Comparison of ENCODE assay signal across 8 cellular contexts in the genomic region with DNA sequence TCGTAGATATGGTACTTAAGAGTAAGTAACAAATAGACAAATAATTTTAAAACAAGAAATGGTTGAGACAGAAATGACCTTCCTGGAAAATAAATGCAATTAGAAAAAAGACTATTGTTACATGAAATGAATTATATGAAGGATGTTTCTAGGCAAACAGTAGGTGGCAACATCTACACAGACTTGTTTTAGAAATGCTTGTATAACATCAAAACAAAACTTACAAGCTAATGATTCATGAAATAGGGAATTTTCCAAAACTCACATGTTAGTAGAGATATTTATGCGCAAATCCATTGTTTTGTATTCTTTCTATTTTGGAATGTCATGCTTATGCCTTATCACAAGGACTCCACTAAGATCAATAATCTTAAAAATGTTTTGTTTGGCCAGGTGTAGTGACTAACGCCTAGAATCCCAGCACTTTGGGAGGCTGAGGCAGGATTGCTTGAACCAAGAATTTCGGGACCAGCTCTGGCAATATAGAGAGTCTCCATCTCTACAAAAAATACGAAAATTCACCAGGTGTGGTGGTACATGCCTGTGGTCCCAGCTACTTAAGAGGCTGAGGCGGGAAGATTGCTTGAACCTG. TPM values are rescaled to one million over a fixed set of nuclear protein-coding genes. Genes with fewer than 3 reads are reported as not detected.
DNase-seq lines count a peak whose midpoint lies in the region; ATAC-seq and TF ChIP-seq lines count a peak whose summit lies in the region.

No MANE protein-coding gene starts in this region.

- no peak overlapping the region for H3K27ac ChIP-seq in RWPE2 (ENCODE audit: poor library complexity, severe bottlenecking)
- no peak overlapping the region for H3K27ac ChIP-seq in left ventricle myocardium inferior (replicated peaks)

- H3K4me1 ChIP-seq in RWPE2 (ENCODE audit: insufficient read depth, poor library complexity, severe bottlenecking) (peaks cover 11% of the 10 kb centered on the region), left ventricle myocardium inferior (peaks cover 6% of the 10 kb centered on the region)

- intact Hi-C loops in left ventricle myocardium inferior (cut with micrococcal nuclease): loop anchor here (5.0 kb wide), 1 partner anchor 410 kb away; no protein-coding TSS in a partner anchor

- POLR2A ChIA-PET in BJ (lab: Charles Lee): no interaction called here

- DNase-seq in BJ (ENCODE audit: low read depth) (no peak), RWPE2 (ENCODE audit: low spot score) (no peak), left ventricle myocardium inferior (no peak), UCSD-AML1 (lab: John Stamatoyannopoulos, UW; ENCODE audit: unreplicated experiment) (no peak), retina (no peak)

- ATAC-seq in GM18520 (IDR thresholded peaks at IDR 0.05; ENCODE audit: unreplicated experiment) (peak; percentile 36), HG03060 (IDR thresholded peaks at IDR 0.05; ENCODE audit: low read depth, unreplicated experiment) (peak; percentile 33), RWPE2 (ENCODE audit: low read depth) (no peak; the same call in 2 of the 3 replicates), esophagus mucosa (no peak)

- H3K36me3 ChIP-seq in BJ (ENCODE audit: control insufficient read depth, insufficient read depth, low read length): no peaks in the 10 kb centered on the region
- no peaks in the 10 kb centered on the region for H3K36me3 ChIP-seq in RWPE2 (ENCODE audit: low read depth)
- no peaks in the 10 kb centered on the region for H3K36me3 ChIP-seq in left ventricle myocardium inferior

- peak; percentile 24; the same call in 1 of the 2 replicates for TF ChIP-seq CTCF in BJ (IDR thresholded peaks at IDR 0.05; ENCODE audit: insufficient read depth, low read depth, low read length)
- peak; percentile 65 for TF ChIP-seq CTCF in RWPE2 (IDR thresholded peaks at IDR 0.05; ENCODE audit: poor library complexity, severe bottlenecking)
- TF ChIP-seq CTCF in left ventricle myocardium inferior (IDR thresholded peaks at IDR 0.05; ENCODE audit: borderline replicate concordance): peak; percentile 41

- H3K27me3 ChIP-seq in BJ (ENCODE audit: control insufficient read depth, insufficient read depth, low read length) (no peaks in the 10 kb centered on the region), RWPE2 (ENCODE audit: insufficient read depth, poor library complexity, severe bottlenecking) (no peaks in the 10 kb centered on the region), left ventricle myocardium inferior (ENCODE audit: low read depth) (no peaks in the 10 kb centered on the region)

- CTCF ChIA-PET in BJ (lab: Yijun Ruan, JAX): interaction anchor here (0.7 to 3.2 kb wide), 18 partner anchors 8 to 465 kb away, joined by 3 to 16 read pairs (median 4); no protein-coding TSS in a partner anchor

- H3K4me3 ChIP-seq in BJ (ENCODE audit: low read depth, low read length) (no peak overlapping the region), RWPE2 (ENCODE audit: severe bottlenecking) (no peak overlapping the region), left ventricle myocardium inferior (no peak overlapping the region)

- H3K9me3 ChIP-seq in RWPE2 (ENCODE audit: severe bottlenecking) (no peaks in the 10 kb centered on the region), left ventricle myocardium inferior (replicated peaks) (no peaks in the 10 kb centered on the region)

RNA-seq across cellular contexts. Expression of a gene that starts 32.3 kb away (rescaled TPM):
- not detected in 2 replicates for polyA plus RNA-seq in BJ (2011; rRNA removed)
- polyA minus RNA-seq in BJ (2011; rRNA and poly(A)+ RNA removed): not detected in 2 replicates
- total RNA-seq in left ventricle myocardium inferior: not detected
- total RNA-seq in esophagus mucosa: not detected

Comparison
In these comparisons a context has a peak if more than half of its experiments do, and no peak if none do; other contexts are left out.
1. ATAC-seq: peak in GM18520 (single experiment) and HG03060 (single experiment); none in RWPE2 (single experiment) and esophagus mucosa (single experiment).
2. Peak in every context shown above with its lines, with median percentiles within 50 percentile points of each other: CTCF ChIP-seq.